Comparison of ENCODE assay signal across 17 cellular contexts in the genomic region with DNA sequence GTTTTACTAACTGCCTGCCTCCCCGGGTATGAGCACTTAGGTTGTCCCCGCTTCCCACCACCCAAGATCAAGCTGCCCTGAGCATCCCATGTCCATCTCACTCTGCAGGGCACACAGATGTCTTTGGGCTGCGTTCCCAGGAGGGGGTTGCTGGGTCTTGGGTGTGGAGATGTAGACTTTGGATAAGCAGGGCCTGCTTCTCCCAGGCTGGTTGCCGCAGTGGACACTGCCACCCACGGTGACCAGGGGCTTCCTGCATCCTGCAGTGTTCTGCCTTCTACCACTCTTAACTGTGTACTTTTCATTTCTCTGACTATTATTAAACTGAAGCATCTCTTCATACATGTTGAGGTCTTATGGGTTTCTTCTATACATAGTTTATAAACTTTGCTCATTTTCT.
"Had no signal": no experiment of that assay in that cellular context is flagged by ENCODE, and none has a peak within 500 bp of the region (broad histone marks: within the 10 kb centered on the region; RNA-seq: fewer than 3 reads in every experiment).

No MANE protein-coding gene starts in this region.

- H3K9me3 Mint-ChIP-seq: nephron progenitor cell; stimulated activated naive B cell treated with anti-CD40 and anti-IgM and Interleukin-4, amounts not matched to agents 10 μg/mL and 1 μg/mL and 100 μg/mL, for 72 hours had no signal

- ATAC-seq: effector memory CD8-positive, alpha-beta T cell; heart right ventricle; naive thymus-derived CD4-positive, alpha-beta T cell; stimulated activated naive B cell treated with anti-CD40 and anti-IgM and Interleukin-4, amounts not matched to agents 10 μg/mL and 1 μg/mL and 100 μg/mL, for 72 hours; stimulated activated naive CD8-positive, alpha-beta T cell treated with anti-CD3 and anti-CD28 coated beads, Interleukin-15, amount 100 ng/mL, for 72 hours had no signal

- H3K4me1 Mint-ChIP-seq: naive thymus-derived CD4-positive, alpha-beta T cell; stimulated activated naive B cell treated with anti-CD40 and anti-IgM and Interleukin-4, amounts not matched to agents 10 μg/mL and 1 μg/mL and 100 μg/mL, for 72 hours; stimulated activated naive CD8-positive, alpha-beta T cell treated with anti-CD3 and anti-CD28 coated beads, Interleukin-15, amount 100 ng/mL, for 72 hours had no signal

- H3K36me3 ChIP-seq: right atrium auricular region, uterus had no signal

- H3K36me3 Mint-ChIP-seq: naive thymus-derived CD4-positive, alpha-beta T cell; stimulated activated naive B cell treated with anti-CD40 and anti-IgM and Interleukin-4, amounts not matched to agents 10 μg/mL and 1 μg/mL and 100 μg/mL, for 72 hours had no signal

- H3K27me3 ChIP-seq: heart right ventricle, right atrium auricular region, sigmoid colon, uterus had no signal

- H3K27me3 Mint-ChIP-seq: effector memory CD8-positive, alpha-beta T cell; stimulated activated naive B cell treated with anti-CD40 and anti-IgM and Interleukin-4, amounts not matched to agents 10 μg/mL and 1 μg/mL and 100 μg/mL, for 72 hours; stimulated activated naive CD8-positive, alpha-beta T cell treated with anti-CD3 and anti-CD28 coated beads, Interleukin-15, amount 100 ng/mL, for 72 hours had no signal

- DNase-seq: cortex of kidney; effector memory CD8-positive, alpha-beta T cell; foreskin melanocyte; heart right ventricle; kidney glomerular epithelial cell; mesendoderm; naive thymus-derived CD4-positive, alpha-beta T cell; nephron progenitor cell; sigmoid colon; stimulated activated CD4-positive, alpha-beta T cell treated with anti-CD3 and anti-CD28 coated beads, Interleukin-2, amount 100 ng/mL, for 24 hours; stimulated activated CD4-positive, alpha-beta T cell treated with anti-CD3 and anti-CD28 coated beads, Interleukin-4, amount 100 ng/mL, for 4 hours; stimulated activated naive B cell treated with anti-CD40 and anti-IgM and Interleukin-4, amounts not matched to agents 10 μg/mL and 1 μg/mL and 100 μg/mL, for 72 hours; stimulated activated naive CD8-positive, alpha-beta T cell treated with anti-CD3 and anti-CD28 coated beads, Interleukin-15, amount 100 ng/mL, for 72 hours; trophoblast cell; uterus had no signal

- H3K27ac Mint-ChIP-seq: effector memory CD8-positive, alpha-beta T cell; naive thymus-derived CD4-positive, alpha-beta T cell; stimulated activated naive B cell treated with anti-CD40 and anti-IgM and Interleukin-4, amounts not matched to agents 10 μg/mL and 1 μg/mL and 100 μg/mL, for 72 hours; stimulated activated naive CD8-positive, alpha-beta T cell treated with anti-CD3 and anti-CD28 coated beads, Interleukin-15, amount 100 ng/mL, for 72 hours had no signal

- H3K4me1 ChIP-seq: uterus had no signal

- H3K9me3 ChIP-seq: heart right ventricle, right atrium auricular region, sigmoid colon, uterus had no signal

- H3K4me3 Mint-ChIP-seq: effector memory CD8-positive, alpha-beta T cell; naive thymus-derived CD4-positive, alpha-beta T cell; nephron progenitor cell; stimulated activated naive B cell treated with anti-CD40 and anti-IgM and Interleukin-4, amounts not matched to agents 10 μg/mL and 1 μg/mL and 100 μg/mL, for 72 hours; stimulated activated naive CD8-positive, alpha-beta T cell treated with anti-CD3 and anti-CD28 coated beads, Interleukin-15, amount 100 ng/mL, for 72 hours had no signal

- H3K27ac ChIP-seq: heart right ventricle, right atrium auricular region, sigmoid colon, skin epidermis, uterus had no signal

- H3K4me3 ChIP-seq: heart right ventricle, right atrium auricular region, sigmoid colon, skin epidermis, uterus had no signal
